ENCODE assay signal across 8 cellular contexts in genomic region chr3:150544726-150545125, GRCh38. TPM values are rescaled to one million over a fixed set of nuclear protein-coding genes. Genes with fewer than 3 reads are reported as not detected.
DNase-seq lines count a peak whose midpoint lies in the region; ATAC-seq and TF ChIP-seq lines count a peak whose summit lies in the region.

No MANE protein-coding gene starts in this region.

- intact Hi-C loops in MCF 10A (cut with micrococcal nuclease), result loop anchor here (5.0 kb wide), 1 partner anchor 218 kb away; the partner anchor contains the start of gene SIAH2

- DNase-seq in AG09319 (ENCODE audit: extremely low read depth, low read depth) (peak; percentile 30), MCF 10A (ENCODE audit: unreplicated experiment) (peak; percentile 13), DMS153 treated with DMSO at 0.1 percent for 48 hours (lab: John Stamatoyannopoulos, UW; ENCODE audit: unreplicated experiment) (no peak)
- DNase-seq in stimulated activated CD4-positive, alpha-beta T cell treated with anti-CD3 and anti-CD28 coated beads, Interleukin-4, amount 100 ng/mL, for 24 hours, result no peak

- ATAC-seq in HG02840 (IDR thresholded peaks at IDR 0.05; ENCODE audit: low FRiP score, unreplicated experiment), result no peak
- no peak for ATAC-seq in HG03521 (IDR thresholded peaks at IDR 0.05; ENCODE audit: unreplicated experiment)

- no peaks in the 10 kb centered on the region for H3K27me3 Mint-ChIP-seq in MCF 10A (ENCODE audit: insufficient read depth, unreplicated experiment)

- H3K27me3 ChIP-seq in HUES64 (ENCODE audit: insufficient read depth, low read length) (no peaks in the 10 kb centered on the region), muscle layer of colon (ENCODE audit: control insufficient read depth in 1 of 2, insufficient read depth in 2 of 2, low read length in 2 of 2) (no peaks in the 10 kb centered on the region)

- peaks cover 11% of the 10 kb centered on the region; the same call in 1 of the 2 replicates for H3K4me1 ChIP-seq in HUES64 (ENCODE audit: insufficient read depth, low read length)
- H3K4me1 ChIP-seq in muscle layer of colon (ENCODE audit: insufficient read depth, low read length), result peaks cover 41% of the 10 kb centered on the region

- H3K9me3 Mint-ChIP-seq in MCF 10A (ENCODE audit: unreplicated experiment), result no peaks in the 10 kb centered on the region

- H3K27ac Mint-ChIP-seq in MCF 10A (ENCODE audit: low read depth, unreplicated experiment), result peak overlapping the region; percentile 99

- H3K27ac ChIP-seq in HUES64 (ENCODE audit: low read depth, low read length) (no peak overlapping the region), muscle layer of colon (ENCODE audit: low read depth, low read length) (peak overlapping the region; percentile 98)

- H3K4me1 Mint-ChIP-seq in MCF 10A (ENCODE audit: insufficient read depth, unreplicated experiment), result peaks cover 17% of the 10 kb centered on the region

- peak overlapping the region; percentile 96; the same call in 1 of the 2 replicates for H3K9ac ChIP-seq in HUES64 (ENCODE audit: low read depth, low read length)
- peak overlapping the region; percentile 19 for H3K9ac ChIP-seq in muscle layer of colon (ENCODE audit: low read length)

- TF ChIP-seq CTCF in AG09319 (IDR thresholded peaks at IDR 0.05; ENCODE audit: low read depth, low read length) (no peak), MCF 10A (IDR thresholded peaks at IDR 0.05; ENCODE audit: unreplicated experiment) (no peak)

- CTCF ChIA-PET in MCF 10A (lab: Yijun Ruan, JAX), result interaction anchor here (0.6 to 1.4 kb wide), 6 partner anchors 9 to 217 kb away, joined by 3 to 6 read pairs (median 4); no protein-coding TSS in a partner anchor

- peak overlapping the region; percentile 83 for H3K4me3 Mint-ChIP-seq in MCF 10A (ENCODE audit: unreplicated experiment)

- WGBS in HUES64, result no CpG with 5 or more reads among the region's 1 CpG

- no TSS peak for BruUV-seq in MCF 10A (replicated peaks; lab: Mats Ljungman, UMichigan)

- peaks cover 45% of the 10 kb centered on the region for H3K36me3 ChIP-seq in HUES64 (ENCODE audit: insufficient read depth, low read length)
- peaks cover 12% of the 10 kb centered on the region for H3K36me3 ChIP-seq in muscle layer of colon (ENCODE audit: insufficient read depth, low read length)

- H3K4me3 ChIP-seq in HUES64 (ENCODE audit: low read length) (peak overlapping the region; percentile 79), muscle layer of colon (ENCODE audit: low read depth in 1 of 2, low read length in 2 of 2) (peak overlapping the region; percentile 7 to 59)

- POLR2A ChIA-PET in MCF 10A (lab: Yijun Ruan, JAX), result interaction anchor here (0.6 to 7.5 kb wide), 23 partner anchors 9 to 1285 kb away, joined by 3 to 106 read pairs (median 4); partner anchors contain the start of genes SELENOT, SIAH2 and TSC22D2

- no peaks in the 10 kb centered on the region for H3K9me3 ChIP-seq in HUES64 (ENCODE audit: insufficient read depth, low read depth, low read length)
- no peaks in the 10 kb centered on the region for H3K9me3 ChIP-seq in muscle layer of colon (ENCODE audit: low read length)

- H3K36me3 Mint-ChIP-seq in MCF 10A (ENCODE audit: insufficient read depth, unreplicated experiment), result peaks cover 58% of the 10 kb centered on the region

RNA-seq across cellular contexts. Expression of gene SERP1, which starts 1.6 kb away (rescaled TPM):
- 74.6 TPM for polyA plus RNA-seq in HUES64 (2013, experiment 1 of 2)
- 79.7 TPM for polyA plus RNA-seq in HUES64 (2013, experiment 2 of 2)
- 227 and 308 TPM in 2 replicates for total RNA-seq in MCF 10A (2022)

RNA-seq across cellular contexts. Expression of gene EIF2A, which starts 1.9 kb away (rescaled TPM):
- polyA plus RNA-seq in HUES64 (2013, experiment 1 of 2), result 73.7 TPM
- polyA plus RNA-seq in HUES64 (2013, experiment 2 of 2), result 85.0 TPM
- total RNA-seq in MCF 10A (2022), result 112 and 117 TPM in 2 replicates

RNA-seq across cellular contexts. Expression of gene SELENOT, which starts 58.4 kb away (rescaled TPM):
- polyA plus RNA-seq in HUES64 (2013, experiment 1 of 2), result 87.0 TPM
- 76.6 TPM for polyA plus RNA-seq in HUES64 (2013, experiment 2 of 2)
- total RNA-seq in MCF 10A (2022), result 71.1 and 80.7 TPM in 2 replicates

Comparison
In these comparisons a context has a peak if more than half of its experiments do, and no peak if none do; other contexts are left out.
1. DNase-seq: peak in AG09319 (single experiment) and MCF 10A (single experiment); none in DMS153 treated with DMSO at 0.1 percent for 48 hours (single experiment) and stimulated activated CD4-positive, alpha-beta T cell treated with anti-CD3 and anti-CD28 coated beads, Interleukin-4, amount 100 ng/mL, for 24 hours (single experiment).